9 cellular contexts compared by ENCODE assay signal in the genomic region with DNA sequence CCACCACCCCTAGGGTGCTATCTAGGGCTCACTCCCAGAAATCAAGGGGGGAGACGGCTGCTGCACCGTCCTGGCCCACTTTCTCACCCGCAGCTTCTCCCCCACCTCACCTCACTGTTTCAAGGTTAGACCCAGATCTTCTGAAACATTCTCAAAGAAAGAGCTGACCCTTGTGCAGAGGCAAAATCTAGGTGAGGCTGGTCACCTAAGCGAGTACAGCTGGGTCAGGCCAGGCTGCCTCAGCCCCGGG. TPM values are rescaled to one million over a fixed set of nuclear protein-coding genes. Genes with fewer than 3 reads are reported as not detected.
A peak's percentile ranks its signal among the peaks of the same experiment; 100 is the strongest.
DNase-seq lines count a peak whose midpoint lies in the region; TF ChIP-seq lines count a peak whose summit lies in the region.
"Had no signal": no experiment of that assay in that cellular context is flagged by ENCODE, and none has a peak within 500 bp of the region (broad histone marks: within the 10 kb centered on the region; RNA-seq: fewer than 3 reads in every experiment).

No MANE protein-coding gene starts in this region.

- peak overlapping the region in 1 of 2 donors; percentile 12 for H3K9ac ChIP-seq in colonic mucosa (ENCODE audit: low read depth in 2 of 2, low read length in 2 of 2)

- no peaks in the 10 kb centered on the region for H3K27me3 Mint-ChIP-seq in IgD-negative memory B cell
- H3K27me3 Mint-ChIP-seq in nephron (ENCODE audit: low read depth) = peaks cover 15% of the 10 kb centered on the region

- H3K27me3 ChIP-seq in BE2C (no peaks in the 10 kb centered on the region), colonic mucosa (no peaks in the 10 kb centered on the region)

- H3K27ac ChIP-seq in colonic mucosa = no peak overlapping the region

- H3K9me3 Mint-ChIP-seq in IgD-negative memory B cell (no peaks in the 10 kb centered on the region), nephron (no peaks in the 10 kb centered on the region)

- H3K4me3 ChIP-seq in BE2C (ENCODE audit: low read depth, low read length) = peak overlapping the region; percentile 88
- peak overlapping the region; percentile 53 for H3K4me3 ChIP-seq in colonic mucosa

- H3K36me3 ChIP-seq in BE2C (peaks cover 2% of the 10 kb centered on the region; the same call in 1 of the 2 replicates), colonic mucosa (no peaks in the 10 kb centered on the region)

- peaks cover 4 to 10% (median 8%) of the 10 kb centered on the region in 3 donors for H3K4me1 Mint-ChIP-seq in IgD-negative memory B cell
- peaks cover 13% of the 10 kb centered on the region for H3K4me1 Mint-ChIP-seq in nephron

- H3K4me3 Mint-ChIP-seq in IgD-negative memory B cell (peak overlapping the region; percentile 65 to 84 (median 70)), nephron (peak overlapping the region; percentile 64 to 77 (median 77))

- in situ Hi-C loops in GM13977 (cut with MboI; ENCODE audit: low pct_unique_long_range_greater_than_20kb, low sequenced_read_pairs, unreplicated experiment) = no loop called here

- DNase-seq in BE2C (no peak), colonic mucosa (no peak), NCI-H524 (lab: John Stamatoyannopoulos, UW) (no peak), SW480 (ENCODE audit: low spot score) (no peak), T-helper 9 cell (no peak), GM13977 (ENCODE audit: low spot score) (no peak)
- DNase-seq: NCI-H1105 had no signal

- TF ChIP-seq CTCF in BE2C (IDR thresholded peaks at IDR 0.05; ENCODE audit: low read depth, low read length) = no peak
- no peak for TF ChIP-seq CTCF in colonic mucosa (IDR thresholded peaks at IDR 0.05)
- TF ChIP-seq CTCF in nephron (IDR thresholded peaks at IDR 0.05; ENCODE audit: unreplicated experiment in 3 of 3) = no peak
- TF ChIP-seq CTCF in GM13977 (IDR thresholded peaks at IDR 0.05; ENCODE audit: extremely low read depth, insufficient read depth, missing control alignments) = no peak

- H3K4me1 ChIP-seq in BE2C (peaks cover 5% of the 10 kb centered on the region; the same call in 1 of the 2 replicates), colonic mucosa (peaks cover 8% of the 10 kb centered on the region)

- H3K36me3 Mint-ChIP-seq in IgD-negative memory B cell (peaks cover 4% of the 10 kb centered on the region), nephron (ENCODE audit: low read depth) (peaks cover 4% of the 10 kb centered on the region)

- H3K27ac Mint-ChIP-seq in IgD-negative memory B cell (peak overlapping the region in 1 of 3 donors; percentile 86), nephron (no peak overlapping the region)

- intact Hi-C loops in colonic mucosa (cut with DNase I) = no loop called here

- H3K9me3 ChIP-seq in BE2C (no peaks in the 10 kb centered on the region), colonic mucosa (no peaks in the 10 kb centered on the region)

RNA-seq across cellular contexts. Expression of gene GNPTG, which starts 27.0 kb away (rescaled TPM):
- 61.1 TPM for polyA plus RNA-seq in BE2C (2012; ENCODE audit: insufficient read depth, insufficient read length, low read depth)
- 55.9 TPM for polyA plus RNA-seq in IgD-negative memory B cell
- total RNA-seq in colonic mucosa = 10 to 100 TPM; 48.2 to 59.1 TPM

RNA-seq across cellular contexts. Expression of gene TSR3, which starts 27.1 kb away (rescaled TPM):
- 122 TPM for polyA plus RNA-seq in BE2C (2012; ENCODE audit: insufficient read depth, insufficient read length, low read depth)
- 116 TPM for polyA plus RNA-seq in IgD-negative memory B cell
- 10 to 100 TPM; 39.6 to 74.4 TPM for total RNA-seq in colonic mucosa

RNA-seq across cellular contexts. Expression of gene UNKL, which starts 35.8 kb away (rescaled TPM):
- polyA plus RNA-seq in BE2C (2012; ENCODE audit: insufficient read depth, insufficient read length, low read depth) = 38.3 TPM
- polyA plus RNA-seq in IgD-negative memory B cell = 9.2 TPM
- 10 to 100 TPM; 11.1 to 11.8 TPM for total RNA-seq in colonic mucosa

RNA-seq across cellular contexts. Expression of gene UQCC4, which starts 41.8 kb away (rescaled TPM):
- 243 TPM for polyA plus RNA-seq in BE2C (2012; ENCODE audit: insufficient read depth, insufficient read length, low read depth)
- polyA plus RNA-seq in IgD-negative memory B cell = 37.0 TPM
- total RNA-seq in colonic mucosa = 10 to 100 TPM; 14.0 to 21.6 TPM

RNA-seq across cellular contexts. Expression of gene BAIAP3, which starts 45.3 kb away (rescaled TPM):
- 0.96 TPM for polyA plus RNA-seq in BE2C (2012; ENCODE audit: insufficient read depth, insufficient read length, low read depth)
- 26.0 TPM for polyA plus RNA-seq in IgD-negative memory B cell
- 1 to 10 TPM; 5.5 to 9.8 TPM for total RNA-seq in colonic mucosa
